Comparison of ENCODE assay signal across 8 cellular contexts in the genomic region with DNA sequence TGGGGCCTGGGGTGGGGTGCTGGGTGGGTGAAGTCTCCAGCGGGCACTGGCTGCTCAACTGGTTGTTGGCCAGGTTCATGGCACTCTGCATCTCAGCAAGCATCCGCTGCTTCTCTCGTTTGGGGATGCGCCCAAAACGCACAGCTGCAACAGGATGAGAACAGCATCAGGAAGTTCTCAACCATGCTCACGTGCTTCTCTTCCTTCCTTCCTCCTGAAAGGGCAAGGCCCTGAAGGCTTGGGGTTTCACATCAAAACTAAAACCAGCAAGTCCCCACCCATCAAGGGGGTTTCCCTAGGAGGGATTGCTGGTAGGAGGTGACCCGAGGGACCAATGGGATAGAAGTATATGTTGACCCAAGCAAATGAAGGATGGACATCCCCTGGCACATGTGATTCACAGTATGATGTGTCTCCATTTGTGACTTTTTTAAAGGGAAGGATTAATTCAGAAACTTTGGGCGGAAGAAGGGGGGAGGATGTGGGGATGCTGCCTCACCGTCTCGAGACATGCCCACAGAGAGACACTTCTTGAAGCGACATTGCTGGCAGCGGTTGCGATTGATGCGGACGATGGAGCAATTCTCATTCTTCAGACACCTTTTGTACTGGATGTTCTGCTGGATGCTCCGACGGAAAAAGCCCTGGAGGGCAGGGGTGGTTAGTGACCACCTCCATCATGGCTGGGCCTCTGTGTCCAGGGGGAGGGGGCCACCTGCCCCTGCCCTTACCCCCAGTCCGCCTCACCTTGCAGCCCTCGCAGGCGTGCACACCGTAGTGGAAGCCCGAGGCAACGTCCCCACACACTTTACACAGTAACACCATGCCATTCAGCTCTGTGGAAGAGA. TPM values are rescaled to one million over a fixed set of nuclear protein-coding genes. Genes with fewer than 3 reads are reported as not detected.
DNase-seq lines count a peak whose midpoint lies in the region; ATAC-seq and TF ChIP-seq lines count a peak whose summit lies in the region.

No MANE protein-coding gene starts in this region.

- H3K4me3 Mint-ChIP-seq in activated CD4-positive, alpha-beta T cell treated with anti-CD3 and anti-CD28 coated beads for 36 hours: peak overlapping the region; percentile 88
- H3K4me3 Mint-ChIP-seq in WTC11: no peak overlapping the region

- no peak for TF ChIP-seq CTCF in WTC11 (IDR thresholded peaks at IDR 0.05)

- intact Hi-C loops in activated CD4-positive, alpha-beta T cell treated with anti-CD3 and anti-CD28 coated beads for 36 hours (cut with DNase I, micrococcal nuclease): loop anchor here (1.0 to 10.0 kb wide), 14 partner anchors 27 to 506 kb away; a partner anchor contains a TSS

- peaks cover 45% of the 10 kb centered on the region for H3K36me3 Mint-ChIP-seq in activated CD4-positive, alpha-beta T cell treated with anti-CD3 and anti-CD28 coated beads for 36 hours (ENCODE audit: low read depth)
- H3K36me3 Mint-ChIP-seq in WTC11: peaks cover 29% of the 10 kb centered on the region

- CTCF ChIA-PET in activated CD4-positive, alpha-beta T cell treated with anti-CD3 and anti-CD28 coated beads for 36 hours (lab: Charles Lee): interaction anchor here (0.8 to 11.1 kb wide), 6 partner anchors 10 to 72 kb away, joined by 3 to 156 read pairs (median 7); no protein-coding TSS in a partner anchor
- CTCF ChIA-PET in WTC11 (lab: Charles Lee): interaction anchor here (8.1 kb wide), 1 partner anchor 16 kb away, joined by 185 read pairs; no protein-coding TSS in a partner anchor

- DNase-seq in activated CD4-positive, alpha-beta T cell treated with anti-CD3 and anti-CD28 coated beads for 36 hours: peak; percentile 87
- DNase-seq in effector CD8-positive, alpha-beta T cell (lab: John Stamatoyannopoulos, UW): peak; percentile 76
- DNase-seq in stimulated activated CD4-positive, alpha-beta T cell treated with anti-CD3 and anti-CD28 coated beads, Interleukin-15, amount 100 ng/mL, for 24 hours: peak; percentile 89
- no peak for DNase-seq in NCI-H128 (lab: John Stamatoyannopoulos, UW; ENCODE audit: unreplicated experiment)
- no peak for DNase-seq in middle frontal gyrus (ENCODE audit: extremely low spot score, low spot score)
- DNase-seq in WTC11 (ENCODE audit: low spot score): no peak

- H3K27me3 Mint-ChIP-seq in activated CD4-positive, alpha-beta T cell treated with anti-CD3 and anti-CD28 coated beads for 36 hours: no peaks in the 10 kb centered on the region
- H3K27me3 Mint-ChIP-seq in WTC11 (ENCODE audit: low read depth): peaks cover 29% of the 10 kb centered on the region

- peaks cover 77% of the 10 kb centered on the region for H3K4me1 Mint-ChIP-seq in activated CD4-positive, alpha-beta T cell treated with anti-CD3 and anti-CD28 coated beads for 36 hours
- H3K4me1 Mint-ChIP-seq in WTC11: peaks cover 40% of the 10 kb centered on the region

- POLR2A ChIA-PET in activated CD4-positive, alpha-beta T cell treated with anti-CD3 and anti-CD28 coated beads for 36 hours (lab: Charles Lee): interaction anchor here (0.6 to 0.8 kb wide), 2 partner anchors 14 to 78 kb away, joined by 3 to 5 read pairs; no protein-coding TSS in a partner anchor
- POLR2A ChIA-PET in WTC11 (lab: Charles Lee): no interaction called here

- ATAC-seq in GM18867 (IDR thresholded peaks at IDR 0.05; ENCODE audit: unreplicated experiment) (peak; percentile 54), HG02943 (IDR thresholded peaks at IDR 0.05; ENCODE audit: low read depth, unreplicated experiment) (peak; percentile 51), WTC11 (no peak)
- peak; percentile 81 for ATAC-seq in activated CD4-positive, alpha-beta T cell treated with anti-CD3 and anti-CD28 coated beads for 36 hours

- H3K27ac Mint-ChIP-seq in activated CD4-positive, alpha-beta T cell treated with anti-CD3 and anti-CD28 coated beads for 36 hours: peak overlapping the region; percentile 90
- no peak overlapping the region for H3K27ac Mint-ChIP-seq in WTC11

- no peaks in the 10 kb centered on the region for H3K9me3 Mint-ChIP-seq in activated CD4-positive, alpha-beta T cell treated with anti-CD3 and anti-CD28 coated beads for 36 hours (ENCODE audit: low read depth)
- no peaks in the 10 kb centered on the region for H3K9me3 Mint-ChIP-seq in WTC11

TF ChIP-seq in WTC11, 78 proteins besides CTCF, POLR2A, EP300 and RAD21 (continues in another document):
- TF ChIP-seq, protein P1, sequence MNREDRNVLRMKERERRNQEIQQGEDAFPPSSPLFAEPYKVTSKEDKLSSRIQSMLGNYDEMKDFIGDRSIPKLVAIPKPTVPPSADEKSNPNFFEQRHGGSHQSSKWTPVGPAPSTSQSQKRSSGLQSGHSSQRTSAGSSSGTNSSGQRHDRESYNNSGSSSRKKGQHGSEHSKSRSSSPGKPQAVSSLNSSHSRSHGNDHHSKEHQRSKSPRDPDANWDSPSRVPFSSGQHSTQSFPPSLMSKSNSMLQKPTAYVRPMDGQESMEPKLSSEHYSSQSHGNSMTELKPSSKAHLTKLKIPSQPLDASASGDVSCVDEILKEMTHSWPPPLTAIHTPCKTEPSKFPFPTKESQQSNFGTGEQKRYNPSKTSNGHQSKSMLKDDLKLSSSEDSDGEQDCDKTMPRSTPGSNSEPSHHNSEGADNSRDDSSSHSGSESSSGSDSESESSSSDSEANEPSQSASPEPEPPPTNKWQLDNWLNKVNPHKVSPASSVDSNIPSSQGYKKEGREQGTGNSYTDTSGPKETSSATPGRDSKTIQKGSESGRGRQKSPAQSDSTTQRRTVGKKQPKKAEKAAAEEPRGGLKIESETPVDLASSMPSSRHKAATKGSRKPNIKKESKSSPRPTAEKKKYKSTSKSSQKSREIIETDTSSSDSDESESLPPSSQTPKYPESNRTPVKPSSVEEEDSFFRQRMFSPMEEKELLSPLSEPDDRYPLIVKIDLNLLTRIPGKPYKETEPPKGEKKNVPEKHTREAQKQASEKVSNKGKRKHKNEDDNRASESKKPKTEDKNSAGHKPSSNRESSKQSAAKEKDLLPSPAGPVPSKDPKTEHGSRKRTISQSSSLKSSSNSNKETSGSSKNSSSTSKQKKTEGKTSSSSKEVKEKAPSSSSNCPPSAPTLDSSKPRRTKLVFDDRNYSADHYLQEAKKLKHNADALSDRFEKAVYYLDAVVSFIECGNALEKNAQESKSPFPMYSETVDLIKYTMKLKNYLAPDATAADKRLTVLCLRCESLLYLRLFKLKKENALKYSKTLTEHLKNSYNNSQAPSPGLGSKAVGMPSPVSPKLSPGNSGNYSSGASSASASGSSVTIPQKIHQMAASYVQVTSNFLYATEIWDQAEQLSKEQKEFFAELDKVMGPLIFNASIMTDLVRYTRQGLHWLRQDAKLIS (CRISPR knock-in tag; IDR thresholded peaks at IDR 0.05; ENCODE audit: borderline replicate concordance): no peak
- TF ChIP-seq, protein P2, sequence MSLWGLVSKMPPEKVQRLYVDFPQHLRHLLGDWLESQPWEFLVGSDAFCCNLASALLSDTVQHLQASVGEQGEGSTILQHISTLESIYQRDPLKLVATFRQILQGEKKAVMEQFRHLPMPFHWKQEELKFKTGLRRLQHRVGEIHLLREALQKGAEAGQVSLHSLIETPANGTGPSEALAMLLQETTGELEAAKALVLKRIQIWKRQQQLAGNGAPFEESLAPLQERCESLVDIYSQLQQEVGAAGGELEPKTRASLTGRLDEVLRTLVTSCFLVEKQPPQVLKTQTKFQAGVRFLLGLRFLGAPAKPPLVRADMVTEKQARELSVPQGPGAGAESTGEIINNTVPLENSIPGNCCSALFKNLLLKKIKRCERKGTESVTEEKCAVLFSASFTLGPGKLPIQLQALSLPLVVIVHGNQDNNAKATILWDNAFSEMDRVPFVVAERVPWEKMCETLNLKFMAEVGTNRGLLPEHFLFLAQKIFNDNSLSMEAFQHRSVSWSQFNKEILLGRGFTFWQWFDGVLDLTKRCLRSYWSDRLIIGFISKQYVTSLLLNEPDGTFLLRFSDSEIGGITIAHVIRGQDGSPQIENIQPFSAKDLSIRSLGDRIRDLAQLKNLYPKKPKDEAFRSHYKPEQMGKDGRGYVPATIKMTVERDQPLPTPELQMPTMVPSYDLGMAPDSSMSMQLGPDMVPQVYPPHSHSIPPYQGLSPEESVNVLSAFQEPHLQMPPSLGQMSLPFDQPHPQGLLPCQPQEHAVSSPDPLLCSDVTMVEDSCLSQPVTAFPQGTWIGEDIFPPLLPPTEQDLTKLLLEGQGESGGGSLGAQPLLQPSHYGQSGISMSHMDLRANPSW (CRISPR knock-in tag; conservative IDR thresholded peaks at IDR 0.05; ENCODE audit: low read depth): no peak
- TF ChIP-seq PRRX2 (CRISPR knock-in tag; IDR thresholded peaks at IDR 0.05) (no peak), ESRRA (CRISPR knock-in tag; IDR thresholded peaks at IDR 0.05; ENCODE audit: borderline replicate concordance) (no peak), ETV6 (CRISPR knock-in tag; IDR thresholded peaks at IDR 0.05) (no peak), ATF1 (CRISPR knock-in tag; IDR thresholded peaks at IDR 0.05) (no peak), ZNF423 (CRISPR knock-in tag; IDR thresholded peaks at IDR 0.05) (no peak), RELA (CRISPR knock-in tag; IDR thresholded peaks at IDR 0.05; ENCODE audit: borderline replicate concordance) (no peak)
- TF ChIP-seq, protein P3, sequence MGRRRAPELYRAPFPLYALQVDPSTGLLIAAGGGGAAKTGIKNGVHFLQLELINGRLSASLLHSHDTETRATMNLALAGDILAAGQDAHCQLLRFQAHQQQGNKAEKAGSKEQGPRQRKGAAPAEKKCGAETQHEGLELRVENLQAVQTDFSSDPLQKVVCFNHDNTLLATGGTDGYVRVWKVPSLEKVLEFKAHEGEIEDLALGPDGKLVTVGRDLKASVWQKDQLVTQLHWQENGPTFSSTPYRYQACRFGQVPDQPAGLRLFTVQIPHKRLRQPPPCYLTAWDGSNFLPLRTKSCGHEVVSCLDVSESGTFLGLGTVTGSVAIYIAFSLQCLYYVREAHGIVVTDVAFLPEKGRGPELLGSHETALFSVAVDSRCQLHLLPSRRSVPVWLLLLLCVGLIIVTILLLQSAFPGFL (CRISPR knock-in tag; IDR thresholded peaks at IDR 0.05; ENCODE audit: borderline replicate concordance): no peak

RNA-seq across cellular contexts. Expression of a gene that starts 4.2 kb away (rescaled TPM):
- total RNA-seq in activated CD4-positive, alpha-beta T cell treated with anti-CD3 and anti-CD28 coated beads for 36 hours: 1 to 10 TPM; 5.2 to 5.4 TPM
- 5.6 to 7.6 TPM (median 6.2 TPM) in 3 replicates for total RNA-seq in WTC11 (2021)

RNA-seq across cellular contexts. Expression of a gene that starts 25.6 kb away (rescaled TPM):
- total RNA-seq in activated CD4-positive, alpha-beta T cell treated with anti-CD3 and anti-CD28 coated beads for 36 hours: 10 to 100 TPM; 81.7 to 89.6 TPM
- 69.2 to 78.1 TPM (median 73.7 TPM) in 3 replicates for total RNA-seq in WTC11 (2021)

RNA-seq across cellular contexts. Expression of a gene that starts 33.4 kb away (rescaled TPM):
- total RNA-seq in activated CD4-positive, alpha-beta T cell treated with anti-CD3 and anti-CD28 coated beads for 36 hours: 10 to 100 TPM; 12.9 to 13.1 TPM
- 11.9 to 15.9 TPM (median 12.0 TPM) in 3 replicates for total RNA-seq in WTC11 (2021)

RNA-seq across cellular contexts. Expression of a gene that starts 42.0 kb away (rescaled TPM):
- total RNA-seq in activated CD4-positive, alpha-beta T cell treated with anti-CD3 and anti-CD28 coated beads for 36 hours: 100 to 1,000 TPM in 1 of 2 experiments, 10 to 100 TPM in 1; 97.4 to 110 TPM
- 95.5 to 107 TPM (median 103 TPM) in 3 replicates for total RNA-seq in WTC11 (2021)

RNA-seq across cellular contexts. Expression of a gene that starts 44.2 kb away (rescaled TPM):
- total RNA-seq in activated CD4-positive, alpha-beta T cell treated with anti-CD3 and anti-CD28 coated beads for 36 hours: 100 to 1,000 TPM in 1 of 2 experiments, 10 to 100 TPM in 1; 88.3 to 104 TPM
- total RNA-seq in WTC11 (2021): 107 to 119 TPM (median 115 TPM) in 3 replicates

Comparison
In these comparisons a context has a peak if more than half of its experiments do, and no peak if none do; other contexts are left out.
1. DNase-seq: peak in activated CD4-positive, alpha-beta T cell treated with anti-CD3 and anti-CD28 coated beads for 36 hours (single experiment), effector CD8-positive, alpha-beta T cell (single experiment) and stimulated activated CD4-positive, alpha-beta T cell treated with anti-CD3 and anti-CD28 coated beads, Interleukin-15, amount 100 ng/mL, for 24 hours (single experiment); none in NCI-H128 (single experiment), middle frontal gyrus (single experiment) and WTC11 (single experiment).